Comparison of ENCODE assay signal across 21 cellular contexts in genomic region chr6:35674594-35674993, GRCh38. TPM values are rescaled to one million over a fixed set of nuclear protein-coding genes. Genes with fewer than 3 reads are reported as not detected.
DNase-seq lines count a peak whose midpoint lies in the region; ATAC-seq, FAIRE-seq and TF ChIP-seq lines count a peak whose summit lies in the region.
"Had no signal": no experiment of that assay in that cellular context is flagged by ENCODE, and none has a peak within 500 bp of the region (broad histone marks: within the 10 kb centered on the region; RNA-seq: fewer than 3 reads in every experiment).

No MANE protein-coding gene starts in this region.

- H3K4me1 ChIP-seq in Loucy (ENCODE audit: insufficient read depth, low read length, poor library complexity, severe bottlenecking) (peaks cover 59% of the 10 kb centered on the region), GM12878 (ENCODE audit: control insufficient read depth, insufficient read depth, low read length) (no peaks in the 10 kb centered on the region; the same call in none of the 2 replicates), skeletal muscle tissue (ENCODE audit: control insufficient read depth in 3 of 3, insufficient read depth in 3 of 3, low read length in 3 of 3) (peaks cover 11 to 24% (median 11%) of the 10 kb centered on the region in 3 donors), pancreas (peaks cover 6 to 15% (median 8%) of the 10 kb centered on the region in 3 donors)

- no peak overlapping the region for H3K27ac ChIP-seq in GM12878 (ENCODE audit: control insufficient read depth, insufficient read depth)
- peak overlapping the region; percentile 8 for H3K27ac ChIP-seq in skeletal muscle tissue (ENCODE audit: low read depth, low read length)
- no peak overlapping the region for H3K27ac ChIP-seq in pancreas
- H3K27ac ChIP-seq: sigmoid colon had no signal

- H3K4me3 ChIP-seq in Loucy (ENCODE audit: low read length, poor library complexity, severe bottlenecking) (no peak overlapping the region), GM12878 (no peak overlapping the region), skeletal muscle tissue (ENCODE audit: low read length in 3 of 3) (no peak overlapping the region), pancreas (no peak overlapping the region)
- H3K4me3 ChIP-seq: ovary, sigmoid colon had no signal

- intact Hi-C loops in GM12878 (cut with micrococcal nuclease; ENCODE audit: unreplicated experiment) (no loop called here), pancreas (cut with DNase I) (no loop called here)

- TF ChIP-seq CTCF in Loucy (conservative IDR thresholded peaks at IDR 0.05; ENCODE audit: low read length) = no peak
- no peak for TF ChIP-seq CTCF in GM12878 (IDR thresholded peaks at IDR 0.05 in 2 of 3, conservative IDR thresholded peaks at IDR 0.05 in 1 of 3; ENCODE audit: control insufficient read depth in 2 of 3, extremely low read depth in 1 of 3, insufficient read depth in 1 of 3, low read depth in 3 of 3, low read length in 3 of 3)
- no peak for TF ChIP-seq CTCF in pancreas (IDR thresholded peaks at IDR 0.05)

- peak overlapping the region in 1 of 2 donors; percentile 52 for H3K4me3 Mint-ChIP-seq in activated T-cell treated with anti-CD3 and anti-CD28 coated beads, Interleukin-2, amount 50 U/mL, for 72 hours

- H3K4me2 ChIP-seq in Loucy (ENCODE audit: low read depth, low read length, poor library complexity, severe bottlenecking) = peak overlapping the region; percentile 7
- H3K4me2 ChIP-seq in GM12878 (ENCODE audit: control insufficient read depth, insufficient read depth) = no peak overlapping the region

- peaks cover 75% of the 10 kb centered on the region for H4K20me1 ChIP-seq in Loucy (ENCODE audit: insufficient read depth, low read length, poor library complexity, severe bottlenecking)
- H4K20me1 ChIP-seq in GM12878 (ENCODE audit: control insufficient read depth, insufficient read depth) = no peaks in the 10 kb centered on the region

- H3K27me3 ChIP-seq in Loucy (ENCODE audit: insufficient read depth, low read length, poor library complexity, severe bottlenecking) = no peaks in the 10 kb centered on the region
- no peaks in the 10 kb centered on the region for H3K27me3 ChIP-seq in GM12878 (replicated peaks in 1 of 2; ENCODE audit: control insufficient read depth in 2 of 2, insufficient read depth in 2 of 2, low read length in 1 of 2)
- no peaks in the 10 kb centered on the region for H3K27me3 ChIP-seq in skeletal muscle tissue (ENCODE audit: control insufficient read depth in 3 of 3, insufficient read depth in 3 of 3, low read length in 3 of 3)
- no peaks in the 10 kb centered on the region for H3K27me3 ChIP-seq in pancreas
- H3K27me3 ChIP-seq: ovary, sigmoid colon had no signal

- no peak for TF ChIP-seq EP300 in GM12878 (IDR thresholded peaks at IDR 0.05; ENCODE audit: borderline replicate concordance in 1 of 2, control insufficient read depth in 1 of 2, low read depth in 2 of 2, low read length in 2 of 2)

- SMC1A ChIA-PET in GM12878 (lab: Charles Lee; ENCODE audit: uncharacterized antibody, unreplicated experiment) = interaction anchor here (0.9 to 2.2 kb wide), 7 partner anchors 10 to 90 kb away, joined by 3 to 11 read pairs (median 4); no protein-coding TSS in a partner anchor

- H3K36me3 ChIP-seq in Loucy (ENCODE audit: insufficient read depth, low read length) (peaks cover 19% of the 10 kb centered on the region; the same call in 1 of the 2 replicates), GM12878 (ENCODE audit: control insufficient read depth in 2 of 2, insufficient read depth in 2 of 2, low read length in 1 of 2) (no peaks in the 10 kb centered on the region), skeletal muscle tissue (ENCODE audit: control insufficient read depth in 3 of 3, insufficient read depth in 3 of 3, low read length in 3 of 3) (peaks cover 0 to 3% (median 0%) of the 10 kb centered on the region in 3 donors), pancreas (no peaks in the 10 kb centered on the region)
- H3K36me3 ChIP-seq: ovary had no signal

- H3K4me1 Mint-ChIP-seq in activated T-cell treated with anti-CD3 and anti-CD28 coated beads, Interleukin-2, amount 50 U/mL, for 72 hours (ENCODE audit: low read depth) = peaks cover 88% of the 10 kb centered on the region

- FAIRE-seq in GM12878 (lab: Jason Lieb, UNC) (no peak), pancreas (lab: Jason Lieb, UNC) (no peak)
- FAIRE-seq: GM12891, HTR-8/SVneo, TTC549 had no signal

- peak overlapping the region; percentile 91 for H3K27ac Mint-ChIP-seq in activated T-cell treated with anti-CD3 and anti-CD28 coated beads, Interleukin-2, amount 50 U/mL, for 72 hours

- CTCF ChIA-PET in GM12878 (lab: Yijun Ruan, JAX) = interaction anchor here (1.4 to 2.1 kb wide), 2 partner anchors 12 to 13 kb away, joined by 4 to 9 read pairs; no protein-coding TSS in a partner anchor

- H3K36me3 Mint-ChIP-seq in activated T-cell treated with anti-CD3 and anti-CD28 coated beads, Interleukin-2, amount 50 U/mL, for 72 hours (ENCODE audit: insufficient read depth in 2 of 2) = peaks cover 2 to 16% of the 10 kb centered on the region in 2 donors

- no TSS peak for BruUV-seq in GM12878 (replicated peaks; lab: Mats Ljungman, UMichigan)

- DNase-seq in activated T-cell treated with anti-CD3 and anti-CD28 coated beads, Interleukin-2, amount 50 U/mL, for 72 hours = no peak
- no peak for DNase-seq in activated T-cell treated with anti-CD3 and anti-CD28 coated beads, Interleukin-2, amount 50 U/mL, for 1 hour
- DNase-seq in GM12878 (ENCODE audit: low read depth, low spot score) (no peak), pancreas (no peak), ACHN (no peak)
- DNase-seq: activated CD4-positive, alpha-beta T cell treated with anti-CD3 and anti-CD28 coated beads for 48 hours; AML-193; GDM1; NCI-H187; NCI-H69; ovary; sigmoid colon; stimulated activated CD4-positive, alpha-beta T cell treated with anti-CD3 and anti-CD28 coated beads, Interleukin-2, amount 100 ng/mL, for 24 hours; substantia nigra had no signal

- peaks cover 1 to 2% of the 10 kb centered on the region in 2 donors for H3K9me3 Mint-ChIP-seq in activated T-cell treated with anti-CD3 and anti-CD28 coated beads, Interleukin-2, amount 50 U/mL, for 72 hours

- no peak for TF ChIP-seq POLR2A in GM12878 (IDR thresholded peaks at IDR 0.05; ENCODE audit: low read depth, low read length)

- H2AFZ ChIP-seq in Loucy (ENCODE audit: low read length) = no peak overlapping the region
- H2AFZ ChIP-seq in GM12878 (ENCODE audit: control insufficient read depth, low read depth, low read length) = no peak overlapping the region

- H3F3A ChIP-seq in Loucy (ENCODE audit: low read depth) = peaks cover 3% of the 10 kb centered on the region; the same call in 1 of the 2 replicates

- in situ Hi-C loops in GM12878 (cut with MboI) (no loop called here), ACHN (cut with HindIII; ENCODE audit: low pct_ligation_motif_present, low pct_unique_long_range_greater_than_20kb, low sequenced_read_pairs) (no loop called here)

- H3K9me3 ChIP-seq in Loucy (ENCODE audit: insufficient read depth, low read depth, low read length) = no peaks in the 10 kb centered on the region
- H3K9me3 ChIP-seq in GM12878 (replicated peaks; ENCODE audit: control insufficient read depth, insufficient read depth, low read length) = no peaks in the 10 kb centered on the region
- H3K9me3 ChIP-seq in skeletal muscle tissue (ENCODE audit: control insufficient read depth in 3 of 3, low read length in 3 of 3) = no peaks in the 10 kb centered on the region
- H3K9me3 ChIP-seq in pancreas = no peaks in the 10 kb centered on the region
- H3K9me3 ChIP-seq: ovary, sigmoid colon had no signal

- no peaks in the 10 kb centered on the region for H3K9me2 ChIP-seq in Loucy (replicated peaks; ENCODE audit: low read depth, low read length)

- no peak for TF ChIP-seq RAD21 in GM12878 (IDR thresholded peaks at IDR 0.05; ENCODE audit: insufficient read depth, low read depth, low read length)

- no peaks in the 10 kb centered on the region for H3K27me3 Mint-ChIP-seq in activated T-cell treated with anti-CD3 and anti-CD28 coated beads, Interleukin-2, amount 50 U/mL, for 72 hours (ENCODE audit: low read depth)

- ATAC-seq in activated T-cell treated with anti-CD3 and anti-CD28 coated beads, Interleukin-2, amount 50 U/mL, for 72 hours (replicated peaks in 1 of 2) = no peak
- peak; percentile 36; the same call in 2 of the 3 replicates for ATAC-seq in GM12878
- ATAC-seq in pancreas = no peak
- ATAC-seq: left lobe of liver, SK-N-SH treated with all-trans-retinoic acid at 6 μM for 48 hours had no signal

- H3K79me2 ChIP-seq in Loucy (ENCODE audit: insufficient read depth, low read length) = peaks cover 100% of the 10 kb centered on the region
- peaks cover 42% of the 10 kb centered on the region for H3K79me2 ChIP-seq in GM12878 (ENCODE audit: control insufficient read depth, insufficient read depth, low read length)

- RAD21 ChIA-PET in GM12878 (lab: Charles Lee; ENCODE audit: unreplicated experiment) = interaction anchor here (0.9 to 1.5 kb wide), 4 partner anchors 11 to 62 kb away, joined by 3 to 7 read pairs (median 3); no protein-coding TSS in a partner anchor

- H3K9ac ChIP-seq in Loucy (ENCODE audit: low read depth, low read length, poor library complexity, severe bottlenecking) = no peak overlapping the region
- H3K9ac ChIP-seq in GM12878 (ENCODE audit: control insufficient read depth, insufficient read depth, low read length) = no peak overlapping the region
- no peak overlapping the region for H3K9ac ChIP-seq in skeletal muscle tissue (ENCODE audit: low read depth in 1 of 3, low read length in 3 of 3)

- WGBS in GM12878 (ENCODE audit: insufficient coverage, insufficient replicate concordance, low lambda C conversion rate, missing lambda C conversion rate) = 96% methylated on average over 3 of the region's 3 CpGs
- WGBS in pancreas, 2 donors = 91 to 95% methylated on average over 3 of the region's 3 CpGs

- POLR2A ChIA-PET in GM12878 (lab: Charles Lee) = interaction anchor here (0.9 to 1.6 kb wide), 5 partner anchors 9 to 56 kb away, joined by 3 to 12 read pairs (median 3); no protein-coding TSS in a partner anchor

RNA-seq across cellular contexts. Expression of gene FKBP5, which starts 14.1 kb away (rescaled TPM):
- total RNA-seq in activated T-cell treated with anti-CD3 and anti-CD28 coated beads, Interleukin-2, amount 50 U/mL, for 72 hours = 100 to 1,000 TPM; 106 to 120 TPM
- total RNA-seq in GM12878 (2013; cell fraction: nucleolus; rRNA removed) = 45.6 and 48.8 TPM in 2 replicates
- total RNA-seq in GM12878 (2014; rRNA removed) = 60.3 and 67.8 TPM in 2 replicates
- 44.7 and 46.2 TPM in 2 replicates for total RNA-seq in GM12878 (2014; rRNA removed; fragmentation: Illumina TruSeq; extraction: Trizol)
- total RNA-seq in GM12878 (2021) = 81.2 and 82.8 TPM in 2 replicates
- polyA plus RNA-seq in GM12878 (2011; ENCODE audit: low read depth) = 27.6 TPM
- polyA plus RNA-seq in GM12878 (2011; rRNA removed) = 64.1 and 65.0 TPM in 2 replicates
- polyA plus RNA-seq in GM12878 (2011; cell fraction: cytosol; rRNA removed) = 26.7 and 37.5 TPM in 2 replicates
- 19.4 and 28.0 TPM in 2 replicates for polyA plus RNA-seq in GM12878 (2011; cell fraction: nucleus; rRNA removed)
- polyA plus RNA-seq in GM12878 (2012) = 29.6 and 33.1 TPM in 2 replicates
- 123 and 153 TPM in 2 replicates for polyA plus RNA-seq in GM12878 (2014; fragmentation: Illumina TruSeq; extraction: Trizol)
- polyA plus RNA-seq in GM12878 (2014; fragmentation: Nextera tagmentation; extraction: Ambion mirVana) = 10 to 100 TPM; 29.0 to 33.5 TPM
- 54.7 and 60.5 TPM in 2 replicates for polyA plus RNA-seq in GM12878 (2014; rRNA removed)
- polyA plus RNA-seq in GM12878 (2016; fragmentation: Nextera tagmentation; extraction: Ambion mirVana) = 100 to 1,000 TPM; 121 to 122 TPM
- polyA minus RNA-seq in GM12878 (2011; rRNA and poly(A)+ RNA removed) = 27.7 and 34.5 TPM in 2 replicates
- polyA minus RNA-seq in GM12878 (2011; cell fraction: cytosol; rRNA and poly(A)+ RNA removed) = 14.0 and 18.9 TPM in 2 replicates
- polyA minus RNA-seq in GM12878 (2011; cell fraction: nucleus; rRNA and poly(A)+ RNA removed) = 8.8 and 15.2 TPM in 2 replicates
- total RNA-seq in skeletal muscle tissue = 6.8 TPM
- total RNA-seq in pancreas = 10 to 100 TPM; 13.0 to 78.4 (median 61.3) TPM
- polyA plus RNA-seq in pancreas = 10 to 100 TPM; 31.8 to 44.1 TPM
